Comparison of ENCODE assay signal across 12 cellular contexts in genomic region chr16:65658339-65659275, GRCh38.
DNase-seq lines count a peak whose midpoint lies in the region; ATAC-seq, FAIRE-seq and TF ChIP-seq lines count a peak whose summit lies in the region.
"Had no signal": no experiment of that assay in that cellular context is flagged by ENCODE, and none has a peak within 500 bp of the region (broad histone marks: within the 10 kb centered on the region; RNA-seq: fewer than 3 reads in every experiment).

No MANE protein-coding gene starts in this region.

- TF ChIP-seq EP300 in HepG2 (IDR thresholded peaks at IDR 0.05; ENCODE audit: low read depth in 2 of 2, low read length in 2 of 2) (no peak), HepG2 (CRISPR knock-in tag; IDR thresholded peaks at IDR 0.05; ENCODE audit: borderline replicate concordance) (no peak)

- POLR2A ChIA-PET in HepG2 (lab: Yijun Ruan, JAX): no interaction called here

- intact Hi-C loops in HepG2 (cut with micrococcal nuclease; ENCODE audit: unreplicated experiment) (no loop called here), right lobe of liver (cut with DNase I) (no loop called here), left ventricle myocardium superior (cut with micrococcal nuclease) (no loop called here)

- H3K27me3 ChIP-seq in HepG2 (ENCODE audit: control insufficient read depth in 1 of 2, insufficient read depth in 2 of 2, low read length in 2 of 2) (peaks cover 0 to 37% of the 10 kb centered on the region in 2 experiments; a peak in 2 of 5 replicates), right lobe of liver (no peaks in the 10 kb centered on the region), adipocyte (replicated peaks; ENCODE audit: control insufficient read depth, insufficient read depth, low read length) (no peaks in the 10 kb centered on the region)

- H3K9me3 ChIP-seq in HepG2 (ENCODE audit: low read length) (no peaks in the 10 kb centered on the region), right lobe of liver (no peaks in the 10 kb centered on the region), adipocyte (ENCODE audit: control insufficient read depth, low read length) (no peaks in the 10 kb centered on the region)

- H3K36me3 ChIP-seq in HepG2 (replicated peaks in 1 of 2; ENCODE audit: control insufficient read depth in 1 of 2, insufficient read depth in 2 of 2, low read length in 2 of 2): no peaks in the 10 kb centered on the region
- no peaks in the 10 kb centered on the region for H3K36me3 ChIP-seq in right lobe of liver
- H3K36me3 ChIP-seq in adipocyte (ENCODE audit: control insufficient read depth, insufficient read depth, low read length, severe bottlenecking): no peaks in the 10 kb centered on the region

- no peaks in the 10 kb centered on the region for H3K79me2 ChIP-seq in HepG2 (ENCODE audit: insufficient read depth, low read length)

- H3K4me2 ChIP-seq in HepG2 (ENCODE audit: low read depth, low read length): 0 out of 2 replicates have a peak overlapping the region, but pooled peaks have one; percentile 2

- no peak for TF ChIP-seq RAD21 in HepG2 (CRISPR knock-in tag; IDR thresholded peaks at IDR 0.05)

- H3K27ac ChIP-seq in HepG2 (ENCODE audit: extremely low read length, insufficient read depth, low read length): no peak overlapping the region
- no peak overlapping the region for H3K27ac ChIP-seq in right lobe of liver

- CTCF ChIA-PET in HepG2 (lab: Yijun Ruan, JAX; ENCODE audit: low intra/inter-chr PET ratio, low total read pairs): no interaction called here

- in situ Hi-C loops in HepG2 (cut with HindIII; ENCODE audit: extremely low pct_ligation_motif_present, low pct_unique_long_range_greater_than_20kb): no loop called here

- 3% methylated on average over 3 of the region's 6 CpGs for WGBS in HepG2 (ENCODE audit: low lambda C conversion rate)
- WGBS in right lobe of liver (ENCODE audit: insufficient coverage, low coverage, low lambda C conversion rate, missing lambda C conversion rate): 42% methylated on average over 3 of the region's 6 CpGs

- H3K4me3 ChIP-seq in HepG2 (replicated peaks in 1 of 3; ENCODE audit: insufficient read depth in 1 of 3, low read depth in 2 of 3, low read length in 3 of 3) (no peak overlapping the region), right lobe of liver (no peak overlapping the region), adipocyte (ENCODE audit: low read length) (no peak overlapping the region)

- no peaks in the 10 kb centered on the region for H4K20me1 ChIP-seq in HepG2 (ENCODE audit: insufficient read depth, low read length)

- no peak for TF ChIP-seq CTCF in HepG2 (CRISPR knock-in tag; IDR thresholded peaks at IDR 0.05)
- TF ChIP-seq CTCF in right lobe of liver (IDR thresholded peaks at IDR 0.05): no peak

- DNase-seq in HepG2 (ENCODE audit: low spot score) (no peak), right lobe of liver (no peak), adipocyte (ENCODE audit: low read depth) (peak; percentile 74), left ventricle myocardium superior (no peak), NCI-H146 treated with DMSO at 0.1 percent for 48 hours (lab: John Stamatoyannopoulos, UW; ENCODE audit: unreplicated experiment) (no peak), midbrain (lab: John Stamatoyannopoulos, UW) (no peak), medulla oblongata (ENCODE audit: extremely low spot score) (no peak)
- DNase-seq in effector CD4-positive, alpha-beta T cell: no peak
- DNase-seq: activated naive CD4-positive, alpha-beta T cell treated with anti-CD3 and anti-CD28 coated beads, Interleukin-2, amount 50 U/mL, for 16 hours; CD4-positive, CD25-positive, alpha-beta regulatory T cell; NCI-H2227 treated with DMSO at 0.1 percent for 48 hours; stimulated activated naive B cell treated with anti-CD40 and anti-IgM and Interleukin-4, amounts not matched to agents 10 μg/mL and 1 μg/mL and 100 μg/mL, for 72 hours had no signal

- TF ChIP-seq POLR2A in HepG2 (IDR thresholded peaks at IDR 0.05; ENCODE audit: insufficient read depth in 1 of 2, low read depth in 2 of 2, low read length in 2 of 2) (no peak), right lobe of liver (IDR thresholded peaks at IDR 0.05) (no peak)

- peak overlapping the region; percentile 49 for H2AFZ ChIP-seq in HepG2 (ENCODE audit: low read length)

- no peak for FAIRE-seq in HepG2 (lab: Jason Lieb, UNC)

- no TSS peak for BruUV-seq in HepG2 (replicated peaks; lab: Mats Ljungman, UMichigan)

- peak; percentile 27; the same call in 1 of the 3 replicates for ATAC-seq in HepG2
- ATAC-seq in right lobe of liver: no peak
- ATAC-seq in left ventricle myocardium superior: peak; percentile 79
- ATAC-seq: stimulated activated naive B cell treated with anti-CD40 and anti-IgM and Interleukin-4, amounts not matched to agents 10 μg/mL and 1 μg/mL and 100 μg/mL, for 72 hours had no signal

- peaks cover 1% of the 10 kb centered on the region for H3K4me1 ChIP-seq in HepG2 (ENCODE audit: insufficient read depth, low read length)
- H3K4me1 ChIP-seq in right lobe of liver: no peaks in the 10 kb centered on the region
- H3K4me1 ChIP-seq in adipocyte (ENCODE audit: control insufficient read depth, insufficient read depth, low read length): peaks cover 8% of the 10 kb centered on the region

- no peak overlapping the region for H3K9ac ChIP-seq in HepG2 (ENCODE audit: insufficient read depth, low read depth, low read length)
- H3K9ac ChIP-seq in adipocyte (ENCODE audit: low read length): no peak overlapping the region

TF ChIP-seq in HepG2, 621 proteins besides CTCF, POLR2A, EP300 and RAD21:
- peak; percentile 14 for TF ChIP-seq TEAD3 (CRISPR knock-in tag; optimal IDR thresholded peaks at IDR 0.05; ENCODE audit: borderline replicate concordance)
- TF ChIP-seq PAX8 (CRISPR knock-in tag; IDR thresholded peaks at IDR 0.05; ENCODE audit: borderline replicate concordance): no peak
- 0 out of 2 replicates have a peak, but pooled peaks have one; percentile 3 for TF ChIP-seq CEBPB (IDR thresholded peaks at IDR 0.05; ENCODE audit: borderline replicate concordance, low read depth, low read length)

Comparison
In these comparisons a context has a peak if more than half of its experiments do, and no peak if none do; other contexts are left out.
1. ATAC-seq: peak in HepG2 (single experiment) and left ventricle myocardium superior (single experiment); none in right lobe of liver (0 of 4).